Comparison of ENCODE assay signal across 17 cellular contexts in genomic region chr4:153527690-153528089, GRCh38.
DNase-seq lines count a peak whose midpoint lies in the region; ATAC-seq and TF ChIP-seq lines count a peak whose summit lies in the region.
"Had no signal": no experiment of that assay in that cellular context is flagged by ENCODE, and none has a peak within 500 bp of the region (broad histone marks: within the 10 kb centered on the region; RNA-seq: fewer than 3 reads in every experiment).

No MANE protein-coding gene starts in this region.

- peaks cover 23% of the 10 kb centered on the region for H3K36me3 Mint-ChIP-seq in CD4-positive, alpha-beta T cell (ENCODE audit: low read depth)
- peaks cover 6% of the 10 kb centered on the region for H3K36me3 Mint-ChIP-seq in WTC11
- peaks cover 16% of the 10 kb centered on the region for H3K36me3 Mint-ChIP-seq in memory B cell

- no peaks in the 10 kb centered on the region for H3K27me3 ChIP-seq in BLaER1 treated with 17β-estradiol and CSF1 and Interleukin-3, amounts not matched to agents 10 nM and 100 nM
- H3K27me3 ChIP-seq in CD4-positive, alpha-beta T cell (ENCODE audit: control insufficient read depth, insufficient read depth, low read length) = no peaks in the 10 kb centered on the region
- H3K27me3 ChIP-seq in upper lobe of right lung (no peaks in the 10 kb centered on the region), HAP-1 (ENCODE audit: low read depth) (no peaks in the 10 kb centered on the region)
- H3K27me3 ChIP-seq: body of pancreas had no signal

- H3K27ac Mint-ChIP-seq in CD4-positive, alpha-beta T cell = peak overlapping the region; percentile 91
- H3K27ac Mint-ChIP-seq in WTC11 = peak overlapping the region; percentile 61; the same call in 1 of the 2 replicates
- peak overlapping the region; percentile 95 for H3K27ac Mint-ChIP-seq in memory B cell
- H3K27ac Mint-ChIP-seq: nephron progenitor cell had no signal

- H3K9me3 Mint-ChIP-seq in CD4-positive, alpha-beta T cell = no peaks in the 10 kb centered on the region
- H3K9me3 Mint-ChIP-seq in WTC11 = peaks cover 4% of the 10 kb centered on the region
- no peaks in the 10 kb centered on the region for H3K9me3 Mint-ChIP-seq in memory B cell
- H3K9me3 Mint-ChIP-seq: nephron progenitor cell had no signal

- CTCF ChIA-PET in CD4-positive, alpha-beta T cell (lab: Charles Lee) = interaction anchor here (1.5 kb wide), 1 partner anchor 46 kb away, joined by 4 read pairs; no protein-coding TSS in a partner anchor
- CTCF ChIA-PET in WTC11 (lab: Charles Lee) = no interaction called here

- peaks cover 0 to 68% (median 23%) of the 10 kb centered on the region in 11 experiments; a peak in 13 of 22 replicates for H3K36me3 ChIP-seq in BLaER1 treated with 17β-estradiol and CSF1 and Interleukin-3, amounts not matched to agents 10 nM and 100 nM
- H3K36me3 ChIP-seq in upper lobe of right lung = no peaks in the 10 kb centered on the region
- H3K36me3 ChIP-seq in HAP-1 (replicated peaks) = no peaks in the 10 kb centered on the region
- H3K36me3 ChIP-seq: prostate gland had no signal

- no peaks in the 10 kb centered on the region for H3K27me3 Mint-ChIP-seq in CD4-positive, alpha-beta T cell
- H3K27me3 Mint-ChIP-seq in WTC11 (ENCODE audit: low read depth) = no peaks in the 10 kb centered on the region
- H3K27me3 Mint-ChIP-seq in memory B cell = no peaks in the 10 kb centered on the region

- no peak overlapping the region for H3K4me3 ChIP-seq in BLaER1 treated with 17β-estradiol and CSF1 and Interleukin-3, amounts not matched to agents 10 nM and 100 nM
- H3K4me3 ChIP-seq in upper lobe of right lung = no peak overlapping the region
- no peak overlapping the region for H3K4me3 ChIP-seq in HAP-1
- H3K4me3 ChIP-seq: body of pancreas, coronary artery, lung, prostate gland, smooth muscle cell had no signal

- no peak for DNase-seq in CD4-positive, alpha-beta T cell
- DNase-seq in WTC11 (ENCODE audit: low spot score) (no peak), memory B cell (ENCODE audit: low spot score in 2 of 2) (no peak), OCI-M1 (lab: John Stamatoyannopoulos, UW) (no peak), upper lobe of right lung (no peak), HAP-1 (ENCODE audit: low spot score in 2 of 2) (no peak), HUDEP-2 (lab: John Stamatoyannopoulos, UW; ENCODE audit: unreplicated experiment in 76 of 76) (no peak)
- DNase-seq: activated effector memory CD4-positive, alpha-beta T cell treated with Interleukin-2 at 50 U/mL for 16 hours; body of pancreas; NCI-H1417; nephron progenitor cell had no signal

- H3K27ac ChIP-seq in BLaER1 treated with 17β-estradiol and CSF1 and Interleukin-3, amounts not matched to agents 10 nM and 100 nM = peak overlapping the region in 2 of 11 experiments; percentile 3 to 19; a peak in 2 of 22 replicates
- peak overlapping the region; percentile 5 for H3K27ac ChIP-seq in CD4-positive, alpha-beta T cell (ENCODE audit: low read depth, low read length)
- no peak overlapping the region for H3K27ac ChIP-seq in upper lobe of right lung
- H3K27ac ChIP-seq: C4-2B, coronary artery, prostate gland had no signal

- ATAC-seq in CD4-positive, alpha-beta T cell (ENCODE audit: poor library complexity) = no peak
- ATAC-seq in WTC11 = no peak
- peak; percentile 74 for ATAC-seq in memory B cell (ENCODE audit: low read depth)
- no peak for ATAC-seq in upper lobe of right lung
- ATAC-seq: body of pancreas had no signal

- POLR2A ChIA-PET in CD4-positive, alpha-beta T cell (lab: Charles Lee) = interaction anchor here (0.7 to 1.5 kb wide), 5 partner anchors 39 to 98 kb away, joined by 3 to 10 read pairs (median 4); partner anchors contain the start of gene TMEM131L
- POLR2A ChIA-PET in WTC11 (lab: Charles Lee) = no interaction called here

- H3K9ac ChIP-seq in BLaER1 treated with 17β-estradiol and CSF1 and Interleukin-3, amounts not matched to agents 10 nM and 100 nM = no peak overlapping the region; a peak in 1 of 22 replicates

- H3K4me1 Mint-ChIP-seq in CD4-positive, alpha-beta T cell (ENCODE audit: low read depth) = peaks cover 94% of the 10 kb centered on the region
- H3K4me1 Mint-ChIP-seq in WTC11 = peaks cover 49% of the 10 kb centered on the region
- H3K4me1 Mint-ChIP-seq in memory B cell = peaks cover 75% of the 10 kb centered on the region

- peaks cover 86 to 100% (median 96%) of the 10 kb centered on the region in 10 experiments for H3K4me1 ChIP-seq in BLaER1 treated with 17β-estradiol and CSF1 and Interleukin-3, amounts not matched to agents 10 nM and 100 nM
- H3K4me1 ChIP-seq in upper lobe of right lung (peaks cover 49% of the 10 kb centered on the region), HAP-1 (peaks cover 25% of the 10 kb centered on the region)
- H3K4me1 ChIP-seq: prostate gland had no signal

- in situ Hi-C loops in HAP-1 (cut with MboI; ENCODE audit: low sequenced_read_pairs) = no loop called here

- intact Hi-C loops in CD4-positive, alpha-beta T cell (cut with DNase I, micrococcal nuclease) = loop anchor here in 1 of 2 experiments (2.0 to 5.0 kb wide), 2 partner anchors 13 to 40 kb away; no protein-coding TSS in a partner anchor
- intact Hi-C loops in upper lobe of right lung (cut with DNase I) = no loop called here

- peak overlapping the region; percentile 37 to 94 (median 87) for H3K4me2 ChIP-seq in BLaER1 treated with 17β-estradiol and CSF1 and Interleukin-3, amounts not matched to agents 10 nM and 100 nM
- H3K4me2 ChIP-seq: smooth muscle cell had no signal

- peak overlapping the region; percentile 71 for H3K4me3 Mint-ChIP-seq in CD4-positive, alpha-beta T cell
- no peak overlapping the region for H3K4me3 Mint-ChIP-seq in WTC11
- H3K4me3 Mint-ChIP-seq in memory B cell = peak overlapping the region; percentile 75
- H3K4me3 Mint-ChIP-seq: nephron progenitor cell had no signal

- no peaks in the 10 kb centered on the region for H3K9me3 ChIP-seq in BLaER1 treated with 17β-estradiol and CSF1 and Interleukin-3, amounts not matched to agents 10 nM and 100 nM (replicated peaks in 1 of 11)
- H3K9me3 ChIP-seq in CD4-positive, alpha-beta T cell (ENCODE audit: control insufficient read depth, low read length) = no peaks in the 10 kb centered on the region
- H3K9me3 ChIP-seq in upper lobe of right lung = no peaks in the 10 kb centered on the region
- H3K9me3 ChIP-seq in HAP-1 = no peaks in the 10 kb centered on the region
- H3K9me3 ChIP-seq: body of pancreas, prostate gland had no signal

- TF ChIP-seq CTCF in CD4-positive, alpha-beta T cell (IDR thresholded peaks at IDR 0.05) = no peak
- no peak for TF ChIP-seq CTCF in WTC11 (IDR thresholded peaks at IDR 0.05)
- no peak for TF ChIP-seq CTCF in upper lobe of right lung (IDR thresholded peaks at IDR 0.05)

- peaks cover 35 to 100% (median 98%) of the 10 kb centered on the region in 11 experiments; a peak in 21 of 22 replicates for H4K20me1 ChIP-seq in BLaER1 treated with 17β-estradiol and CSF1 and Interleukin-3, amounts not matched to agents 10 nM and 100 nM

TF ChIP-seq in WTC11, 78 proteins besides CTCF, POLR2A, EP300 and RAD21 (continues in another document):
- TF ChIP-seq MXD4 (CRISPR knock-in tag; IDR thresholded peaks at IDR 0.05; ENCODE audit: borderline replicate concordance) (no peak), CREM (CRISPR knock-in tag; IDR thresholded peaks at IDR 0.05) (no peak), SOX15 (CRISPR knock-in tag; IDR thresholded peaks at IDR 0.05) (no peak), ZNF396 (CRISPR knock-in tag; IDR thresholded peaks at IDR 0.05; ENCODE audit: borderline replicate concordance) (no peak), HMGA2 (CRISPR knock-in tag; IDR thresholded peaks at IDR 0.05) (no peak), STAT6 (CRISPR knock-in tag; conservative IDR thresholded peaks at IDR 0.05; ENCODE audit: low read depth) (no peak), GRHL2 (CRISPR knock-in tag; IDR thresholded peaks at IDR 0.05; ENCODE audit: insufficient replicate concordance, severe bottlenecking) (no peak), ZNF281 (CRISPR knock-in tag; IDR thresholded peaks at IDR 0.05) (no peak)
